Comparison of ENCODE assay signal across 15 cellular contexts in genomic region chr22:27213291-27213690, GRCh38.
DNase-seq lines count a peak whose midpoint lies in the region; ATAC-seq and TF ChIP-seq lines count a peak whose summit lies in the region.
"Had no signal": no experiment of that assay in that cellular context is flagged by ENCODE, and none has a peak within 500 bp of the region (broad histone marks: within the 10 kb centered on the region; RNA-seq: fewer than 3 reads in every experiment).

No MANE protein-coding gene starts in this region.

- no peak overlapping the region for H3K27ac ChIP-seq in BLaER1 treated with 17β-estradiol and CSF1 and Interleukin-3, amounts not matched to agents 10 nM and 100 nM

- no peaks in the 10 kb centered on the region for H3K36me3 ChIP-seq in BLaER1 treated with 17β-estradiol and CSF1 and Interleukin-3, amounts not matched to agents 10 nM and 100 nM
- H3K36me3 ChIP-seq: right lobe of liver had no signal

- H3K4me3 Mint-ChIP-seq in stimulated activated naive B cell treated with anti-CD40 and anti-IgM and Interleukin-4, amounts not matched to agents 10 μg/mL and 1 μg/mL and 100 μg/mL, for 72 hours = no peak overlapping the region
- H3K4me3 Mint-ChIP-seq: activated CD4-positive, alpha-beta memory T cell treated with anti-CD3 and anti-CD28 coated beads, Interleukin-2, amount 10 ng/mL, durations not matched to agents 7 days and 5 days; central memory CD8-positive, alpha-beta T cell had no signal

- H3K9me3 ChIP-seq in BLaER1 treated with 17β-estradiol and CSF1 and Interleukin-3, amounts not matched to agents 10 nM and 100 nM (replicated peaks in 1 of 11) = no peaks in the 10 kb centered on the region
- H3K9me3 ChIP-seq: right lobe of liver had no signal

- no peak overlapping the region for H3K27ac Mint-ChIP-seq in stimulated activated naive B cell treated with anti-CD40 and anti-IgM and Interleukin-4, amounts not matched to agents 10 μg/mL and 1 μg/mL and 100 μg/mL, for 72 hours
- H3K27ac Mint-ChIP-seq: activated CD4-positive, alpha-beta memory T cell treated with anti-CD3 and anti-CD28 coated beads, Interleukin-2, amount 10 ng/mL, durations not matched to agents 7 days and 5 days had no signal

- no peak overlapping the region for H3K4me3 ChIP-seq in BLaER1 treated with 17β-estradiol and CSF1 and Interleukin-3, amounts not matched to agents 10 nM and 100 nM
- no peak overlapping the region for H3K4me3 ChIP-seq in astrocyte of the cerebellum (ENCODE audit: low read depth, low read length)
- H3K4me3 ChIP-seq: right lobe of liver had no signal

- peaks cover 4 to 8% of the 10 kb centered on the region in 2 donors for H3K9me3 Mint-ChIP-seq in stimulated activated naive B cell treated with anti-CD40 and anti-IgM and Interleukin-4, amounts not matched to agents 10 μg/mL and 1 μg/mL and 100 μg/mL, for 72 hours
- H3K9me3 Mint-ChIP-seq: activated CD4-positive, alpha-beta memory T cell treated with anti-CD3 and anti-CD28 coated beads, Interleukin-2, amount 10 ng/mL, durations not matched to agents 7 days and 5 days; central memory CD8-positive, alpha-beta T cell had no signal

- H3K9ac ChIP-seq in BLaER1 treated with 17β-estradiol and CSF1 and Interleukin-3, amounts not matched to agents 10 nM and 100 nM = no peak overlapping the region

- ATAC-seq in stimulated activated naive B cell treated with anti-CD40 and anti-IgM and Interleukin-4, amounts not matched to agents 10 μg/mL and 1 μg/mL and 100 μg/mL, for 72 hours (replicated peaks) = peak; percentile 33 to 51
- ATAC-seq in HG02981 (IDR thresholded peaks at IDR 0.05; ENCODE audit: unreplicated experiment) = no peak

- H4K20me1 ChIP-seq in BLaER1 treated with 17β-estradiol and CSF1 and Interleukin-3, amounts not matched to agents 10 nM and 100 nM = no peaks in the 10 kb centered on the region

- in situ Hi-C loops in astrocyte of the cerebellum (cut with HindIII; ENCODE audit: low sequenced_read_pairs) = no loop called here

- H3K27me3 Mint-ChIP-seq in stimulated activated naive B cell treated with anti-CD40 and anti-IgM and Interleukin-4, amounts not matched to agents 10 μg/mL and 1 μg/mL and 100 μg/mL, for 72 hours = peaks cover 39 to 55% of the 10 kb centered on the region in 2 donors

- H3K4me1 ChIP-seq in BLaER1 treated with 17β-estradiol and CSF1 and Interleukin-3, amounts not matched to agents 10 nM and 100 nM = peaks cover 10 to 21% (median 15%) of the 10 kb centered on the region in 10 experiments; a peak in 19 of 20 replicates
- H3K4me1 ChIP-seq: right lobe of liver had no signal

- no peaks in the 10 kb centered on the region for H3K36me3 Mint-ChIP-seq in stimulated activated naive B cell treated with anti-CD40 and anti-IgM and Interleukin-4, amounts not matched to agents 10 μg/mL and 1 μg/mL and 100 μg/mL, for 72 hours

- peaks cover 5 to 11% of the 10 kb centered on the region in 2 donors for H3K4me1 Mint-ChIP-seq in stimulated activated naive B cell treated with anti-CD40 and anti-IgM and Interleukin-4, amounts not matched to agents 10 μg/mL and 1 μg/mL and 100 μg/mL, for 72 hours
- H3K4me1 Mint-ChIP-seq: activated CD4-positive, alpha-beta memory T cell treated with anti-CD3 and anti-CD28 coated beads, Interleukin-2, amount 10 ng/mL, durations not matched to agents 7 days and 5 days; central memory CD8-positive, alpha-beta T cell had no signal

- TF ChIP-seq CTCF in astrocyte of the cerebellum (IDR thresholded peaks at IDR 0.05; ENCODE audit: low read depth, low read length, missing control alignments) = no peak

- peak overlapping the region; percentile 9 to 60 (median 30); a peak in 16 of 22 replicates for H3K4me2 ChIP-seq in BLaER1 treated with 17β-estradiol and CSF1 and Interleukin-3, amounts not matched to agents 10 nM and 100 nM

- H3K27me3 ChIP-seq in BLaER1 treated with 17β-estradiol and CSF1 and Interleukin-3, amounts not matched to agents 10 nM and 100 nM = no peaks in the 10 kb centered on the region
- H3K27me3 ChIP-seq: right lobe of liver had no signal

- DNase-seq in astrocyte of the cerebellum (ENCODE audit: low read depth) (peak; percentile 53), islet precursor cell (peak; percentile 33), A172 (ENCODE audit: low spot score) (no peak), NCI-H510A (lab: John Stamatoyannopoulos, UW) (no peak)
- no peak for DNase-seq in stimulated activated naive B cell treated with anti-CD40 and anti-IgM and Interleukin-4, amounts not matched to agents 10 μg/mL and 1 μg/mL and 100 μg/mL, for 72 hours
- DNase-seq in stimulated activated CD4-positive, alpha-beta T cell treated with anti-CD3 and anti-CD28 coated beads, Interleukin-2, amount 100 ng/mL, for 48 hours = no peak
- DNase-seq: activated CD4-positive, alpha-beta memory T cell treated with anti-CD3 and anti-CD28 coated beads, Interleukin-2, amount 10 ng/mL, durations not matched to agents 7 days and 5 days; activated effector memory CD4-positive, alpha-beta T cell treated with anti-CD3 and anti-CD28 coated beads, Interleukin-2, amount 50 U/mL, for 16 hours; C1 segment of cervical spinal cord; NCI-H146; right lobe of liver; T-helper 9 cell had no signal

Comparison
In these comparisons a context has a peak if more than half of its experiments do, and no peak if none do; other contexts are left out.
1. DNase-seq: peak in astrocyte of the cerebellum (single experiment) and islet precursor cell (single experiment); none in stimulated activated naive B cell treated with anti-CD40 and anti-IgM and Interleukin-4, amounts not matched to agents 10 μg/mL and 1 μg/mL and 100 μg/mL, for 72 hours (single experiment), stimulated activated CD4-positive, alpha-beta T cell treated with anti-CD3 and anti-CD28 coated beads, Interleukin-2, amount 100 ng/mL, for 48 hours (0 of 2), A172 (single experiment) and NCI-H510A (single experiment).